18 cellular contexts compared by ENCODE assay signal in genomic region chr6:17714177-17714576, GRCh38. TPM values are rescaled to one million over a fixed set of nuclear protein-coding genes. Genes with fewer than 3 reads are reported as not detected.
DNase-seq lines count a peak whose midpoint lies in the region; ATAC-seq and TF ChIP-seq lines count a peak whose summit lies in the region.
"Had no signal": no experiment of that assay in that cellular context is flagged by ENCODE, and none has a peak within 500 bp of the region (broad histone marks: within the 10 kb centered on the region; RNA-seq: fewer than 3 reads in every experiment).

No MANE protein-coding gene starts in this region.

- DNase-seq in activated naive CD8-positive, alpha-beta T cell treated with anti-CD3 and anti-CD28 coated beads, Interleukin-2, amount 10 ng/mL, durations not matched to agents 7 days and 5 days = no peak
- DNase-seq in activated naive CD8-positive, alpha-beta T cell treated with anti-CD3 and anti-CD28 coated beads, Interleukin-2, amount 50 U/mL, for 24 hours = no peak
- DNase-seq in T-helper 17 cell = no peak
- peak; percentile 32 for DNase-seq in fibroblast of villous mesenchyme (ENCODE audit: low read depth)
- DNase-seq in putamen (ENCODE audit: low spot score) = no peak
- no peak for DNase-seq in HCEC 1CT
- DNase-seq in hepatic stellate cell (ENCODE audit: low spot score) = no peak
- DNase-seq: gastrocnemius medialis; kidney glomerular epithelial cell; naive thymus-derived CD4-positive, alpha-beta T cell; NCI-H1694; NCI-H774; PC-3; sigmoid colon; SJCRH30 had no signal

- H3K9me3 ChIP-seq in T-helper 17 cell (ENCODE audit: control insufficient read depth, low read length, poor library complexity, severe bottlenecking) = no peaks in the 10 kb centered on the region
- H3K9me3 ChIP-seq: gastrocnemius medialis, sigmoid colon, SJCRH30, thoracic aorta had no signal

- H3K36me3 Mint-ChIP-seq in activated naive CD8-positive, alpha-beta T cell treated with anti-CD3 and anti-CD28 coated beads, Interleukin-2, amount 10 ng/mL, durations not matched to agents 7 days and 5 days = peaks cover 4% of the 10 kb centered on the region
- peaks cover 4% of the 10 kb centered on the region for H3K36me3 Mint-ChIP-seq in activated naive CD8-positive, alpha-beta T cell treated with anti-CD3 and anti-CD28 coated beads, Interleukin-2, amount 50 U/mL, for 24 hours (ENCODE audit: low read depth)
- no peaks in the 10 kb centered on the region for H3K36me3 Mint-ChIP-seq in T-helper 17 cell (ENCODE audit: low read depth)

- POLR2A ChIA-PET in activated naive CD8-positive, alpha-beta T cell treated with anti-CD3 and anti-CD28 coated beads, Interleukin-2, amount 10 ng/mL, durations not matched to agents 7 days and 5 days (lab: Charles Lee) = interaction anchor here (1.9 kb wide), 1 partner anchor 9 kb away, joined by 16 read pairs; no protein-coding TSS in a partner anchor

- peaks cover 2% of the 10 kb centered on the region for H3K27me3 Mint-ChIP-seq in activated naive CD8-positive, alpha-beta T cell treated with anti-CD3 and anti-CD28 coated beads, Interleukin-2, amount 10 ng/mL, durations not matched to agents 7 days and 5 days
- no peaks in the 10 kb centered on the region for H3K27me3 Mint-ChIP-seq in activated naive CD8-positive, alpha-beta T cell treated with anti-CD3 and anti-CD28 coated beads, Interleukin-2, amount 50 U/mL, for 24 hours
- no peaks in the 10 kb centered on the region for H3K27me3 Mint-ChIP-seq in T-helper 17 cell

- H3K27ac Mint-ChIP-seq in activated naive CD8-positive, alpha-beta T cell treated with anti-CD3 and anti-CD28 coated beads, Interleukin-2, amount 10 ng/mL, durations not matched to agents 7 days and 5 days = no peak overlapping the region
- no peak overlapping the region for H3K27ac Mint-ChIP-seq in activated naive CD8-positive, alpha-beta T cell treated with anti-CD3 and anti-CD28 coated beads, Interleukin-2, amount 50 U/mL, for 24 hours
- H3K27ac Mint-ChIP-seq in T-helper 17 cell = peak overlapping the region; percentile 41

- H3K4me3 ChIP-seq in fibroblast of villous mesenchyme (ENCODE audit: low read depth, low read length) = no peak overlapping the region
- H3K4me3 ChIP-seq: gastrocnemius medialis, GM12878, sigmoid colon, SJCRH30, thoracic aorta had no signal

- peak overlapping the region; percentile 12 for H3K4me3 Mint-ChIP-seq in activated naive CD8-positive, alpha-beta T cell treated with anti-CD3 and anti-CD28 coated beads, Interleukin-2, amount 10 ng/mL, durations not matched to agents 7 days and 5 days
- H3K4me3 Mint-ChIP-seq in activated naive CD8-positive, alpha-beta T cell treated with anti-CD3 and anti-CD28 coated beads, Interleukin-2, amount 50 U/mL, for 24 hours = no peak overlapping the region
- no peak overlapping the region for H3K4me3 Mint-ChIP-seq in T-helper 17 cell

- H3K9me3 Mint-ChIP-seq in activated naive CD8-positive, alpha-beta T cell treated with anti-CD3 and anti-CD28 coated beads, Interleukin-2, amount 10 ng/mL, durations not matched to agents 7 days and 5 days = no peaks in the 10 kb centered on the region
- H3K9me3 Mint-ChIP-seq in activated naive CD8-positive, alpha-beta T cell treated with anti-CD3 and anti-CD28 coated beads, Interleukin-2, amount 50 U/mL, for 24 hours = no peaks in the 10 kb centered on the region
- H3K9me3 Mint-ChIP-seq: naive thymus-derived CD4-positive, alpha-beta T cell had no signal

- no peak for TF ChIP-seq CTCF in fibroblast of villous mesenchyme (IDR thresholded peaks at IDR 0.05; ENCODE audit: insufficient read depth, low read depth, low read length)

- ATAC-seq in activated naive CD8-positive, alpha-beta T cell treated with anti-CD3 and anti-CD28 coated beads, Interleukin-2, amount 10 ng/mL, durations not matched to agents 7 days and 5 days (ENCODE audit: low read depth) = no peak
- ATAC-seq in activated naive CD8-positive, alpha-beta T cell treated with anti-CD3 and anti-CD28 coated beads, Interleukin-2, amount 50 U/mL, for 24 hours = no peak
- ATAC-seq in T-helper 17 cell (no peak), HG03097 (IDR thresholded peaks at IDR 0.05; ENCODE audit: low FRiP score, unreplicated experiment) (no peak)
- ATAC-seq: gastrocnemius medialis; naive thymus-derived CD4-positive, alpha-beta T cell had no signal

- peaks cover 13% of the 10 kb centered on the region for H3K4me1 Mint-ChIP-seq in activated naive CD8-positive, alpha-beta T cell treated with anti-CD3 and anti-CD28 coated beads, Interleukin-2, amount 10 ng/mL, durations not matched to agents 7 days and 5 days
- H3K4me1 Mint-ChIP-seq in activated naive CD8-positive, alpha-beta T cell treated with anti-CD3 and anti-CD28 coated beads, Interleukin-2, amount 50 U/mL, for 24 hours = peaks cover 15% of the 10 kb centered on the region
- peaks cover 11% of the 10 kb centered on the region for H3K4me1 Mint-ChIP-seq in T-helper 17 cell

RNA-seq across cellular contexts. Expression of gene NUP153, which starts 7.5 kb away (rescaled TPM):
- 10 to 100 TPM; 67.6 to 68.5 TPM for total RNA-seq in activated naive CD8-positive, alpha-beta T cell treated with anti-CD3 and anti-CD28 coated beads, Interleukin-2, amount 10 ng/mL, durations not matched to agents 7 days and 5 days
- total RNA-seq in T-helper 17 cell = 10 to 100 TPM; 63.3 to 66.3 TPM
- total RNA-seq in fibroblast of villous mesenchyme = 33.2 and 44.5 TPM in 2 replicates
